33 cellular contexts compared by ENCODE assay signal in the genomic region with DNA sequence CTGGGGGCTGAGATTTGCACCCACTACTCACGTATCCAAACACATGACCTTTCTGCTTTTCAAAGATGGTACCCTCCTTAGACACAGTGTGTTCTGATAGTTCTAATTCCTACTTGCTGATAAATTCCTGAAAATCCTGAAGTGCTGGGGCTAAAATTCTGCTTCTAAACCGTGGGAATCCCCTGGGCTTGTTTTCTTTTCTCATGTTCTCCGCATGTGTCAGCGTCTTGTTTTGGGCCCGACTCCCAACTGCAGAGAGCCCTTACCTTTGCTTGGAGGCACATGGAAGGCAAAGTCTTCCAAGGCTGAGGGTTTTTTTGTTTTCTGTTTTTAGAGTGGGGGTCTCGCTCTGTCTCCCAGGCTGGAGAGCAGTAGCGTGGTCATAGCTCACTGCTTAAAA. TPM values are rescaled to one million over a fixed set of nuclear protein-coding genes. Genes with fewer than 3 reads are reported as not detected.
DNase-seq lines count a peak whose midpoint lies in the region; ATAC-seq, FAIRE-seq and TF ChIP-seq lines count a peak whose summit lies in the region.
"Had no signal": no experiment of that assay in that cellular context is flagged by ENCODE, and none has a peak within 500 bp of the region (broad histone marks: within the 10 kb centered on the region; RNA-seq: fewer than 3 reads in every experiment).

No MANE protein-coding gene starts in this region.

- no peaks in the 10 kb centered on the region for H3K27me3 Mint-ChIP-seq in astrocyte (ENCODE audit: low read depth, unreplicated experiment)
- H3K27me3 Mint-ChIP-seq: activated naive CD8-positive, alpha-beta T cell treated with anti-CD3 and anti-CD28 coated beads for 36 hours had no signal

- H3K4me2 ChIP-seq in astrocyte (ENCODE audit: low read length) = peak overlapping the region; percentile 57
- H3K4me2 ChIP-seq: BLaER1 treated with 17β-estradiol and CSF1 and Interleukin-3, amounts not matched to agents 10 nM and 100 nM had no signal

- no peak overlapping the region for H3K4me3 Mint-ChIP-seq in astrocyte (ENCODE audit: unreplicated experiment)
- H3K4me3 Mint-ChIP-seq: activated naive CD8-positive, alpha-beta T cell treated with anti-CD3 and anti-CD28 coated beads for 36 hours; activated T-cell treated with anti-CD3 and anti-CD28 coated beads, Interleukin-2, amount 50 U/mL, for 24 hours; IgD-negative memory B cell; neural crest cell had no signal

- H3K4me3 ChIP-seq in astrocyte (ENCODE audit: insufficient read depth, low read depth, low read length) (no peak overlapping the region), fibroblast of the aortic adventitia (ENCODE audit: low read depth, low read length) (no peak overlapping the region)
- H3K4me3 ChIP-seq: BLaER1 treated with 17β-estradiol and CSF1 and Interleukin-3, amounts not matched to agents 10 nM and 100 nM; body of pancreas; GM23248; left ventricle myocardium inferior; right lobe of liver; SJCRH30; tibial nerve had no signal

- no peaks in the 10 kb centered on the region for H3K9me3 ChIP-seq in astrocyte (ENCODE audit: insufficient read depth, low read depth, low read length)
- H3K9me3 ChIP-seq: body of pancreas, left ventricle myocardium inferior, right lobe of liver, SJCRH30, tibial nerve had no signal

- H3K9me3 Mint-ChIP-seq in astrocyte (ENCODE audit: unreplicated experiment) = peaks cover 5% of the 10 kb centered on the region
- H3K9me3 Mint-ChIP-seq: activated naive CD8-positive, alpha-beta T cell treated with anti-CD3 and anti-CD28 coated beads for 36 hours; activated T-cell treated with anti-CD3 and anti-CD28 coated beads, Interleukin-2, amount 50 U/mL, for 24 hours had no signal

- no peaks in the 10 kb centered on the region for H3K4me1 Mint-ChIP-seq in astrocyte (ENCODE audit: low read depth, unreplicated experiment)
- H3K4me1 Mint-ChIP-seq: activated naive CD8-positive, alpha-beta T cell treated with anti-CD3 and anti-CD28 coated beads for 36 hours; IgD-negative memory B cell had no signal

- no peak for FAIRE-seq in astrocyte (lab: Jason Lieb, UNC)
- FAIRE-seq: endothelial cell of umbilical vein, islet of Langerhans had no signal

- H3K4me1 ChIP-seq in astrocyte (ENCODE audit: insufficient read depth, low read length) = peaks cover 9% of the 10 kb centered on the region
- H3K4me1 ChIP-seq: body of pancreas, left ventricle myocardium inferior, right lobe of liver, SJCRH30, tibial nerve had no signal

- H3K79me2 ChIP-seq in astrocyte (ENCODE audit: insufficient read depth, low read length) = no peaks in the 10 kb centered on the region

- no peak for ATAC-seq in HG03565 (IDR thresholded peaks at IDR 0.05; ENCODE audit: unreplicated experiment)
- ATAC-seq: body of pancreas, right lobe of liver had no signal

- TF ChIP-seq CTCF in astrocyte (IDR thresholded peaks at IDR 0.05; ENCODE audit: insufficient read depth, low read depth, low read length) (no peak), fibroblast of the aortic adventitia (IDR thresholded peaks at IDR 0.05; ENCODE audit: insufficient read depth, low read length) (no peak)

- H3K27me3 ChIP-seq in astrocyte (ENCODE audit: insufficient read depth, low read length) = no peaks in the 10 kb centered on the region
- H3K27me3 ChIP-seq: BLaER1 treated with 17β-estradiol and CSF1 and Interleukin-3, amounts not matched to agents 10 nM and 100 nM; body of pancreas; right lobe of liver; SJCRH30; tibial nerve had no signal

- H2AFZ ChIP-seq in astrocyte (ENCODE audit: low read depth, low read length) = no peak overlapping the region
- H2AFZ ChIP-seq: GM23248 had no signal

- peak overlapping the region; percentile 44 for H3K27ac ChIP-seq in astrocyte (ENCODE audit: low read depth, low read length)
- H3K27ac ChIP-seq: BLaER1 treated with 17β-estradiol and CSF1 and Interleukin-3, amounts not matched to agents 10 nM and 100 nM; body of pancreas; GM23248; left ventricle myocardium inferior; right lobe of liver; SJCRH30; tibial nerve; VCaP had no signal

- peak; percentile 93 for DNase-seq in EH (ENCODE audit: low read depth)
- peak; percentile 77 for DNase-seq in astrocyte (ENCODE audit: low read depth)
- peak; percentile 65 for DNase-seq in fibroblast of the aortic adventitia (ENCODE audit: low read depth)
- DNase-seq in smooth muscle cell of the brain vasculature (ENCODE audit: low read depth, low spot score) = peak; percentile 33
- DNase-seq in activated CD8-positive, alpha-beta memory T cell treated with anti-CD3 and anti-CD28 coated beads, Interleukin-2, amount 50 U/mL, for 48 hours = no peak
- no peak for DNase-seq in NCI-H82 treated with DMSO at 0.1 percent for 48 hours (lab: John Stamatoyannopoulos, UW; ENCODE audit: unreplicated experiment)
- DNase-seq: activated CD4-positive, alpha-beta T cell treated with anti-CD3 and anti-CD28 coated beads for 4 hours; activated gamma-delta T cell; activated naive CD8-positive, alpha-beta T cell treated with anti-CD3 and anti-CD28 coated beads for 36 hours; activated T-cell treated with anti-CD3 and anti-CD28 coated beads, Interleukin-2, amount 50 U/mL, for 24 hours; body of pancreas; DMS153; GDM1; GM23248; left ventricle myocardium inferior; mesendoderm; NCI-H1092; NCI-H1694; NCI-H510A; posterior cingulate gyrus; right lobe of liver; RPMI8226; SJCRH30; stimulated activated CD4-positive, alpha-beta T cell treated with anti-CD3 and anti-CD28 coated beads, Interleukin-4, amount 100 ng/mL, for 1 hour; SW 1271 had no signal

- H3K36me3 Mint-ChIP-seq in astrocyte (ENCODE audit: low read depth, unreplicated experiment) = no peaks in the 10 kb centered on the region
- H3K36me3 Mint-ChIP-seq: activated naive CD8-positive, alpha-beta T cell treated with anti-CD3 and anti-CD28 coated beads for 36 hours had no signal

- no peaks in the 10 kb centered on the region for H3K36me3 ChIP-seq in astrocyte (ENCODE audit: insufficient read depth, low read length)
- H3K36me3 ChIP-seq: BLaER1 treated with 17β-estradiol and CSF1 and Interleukin-3, amounts not matched to agents 10 nM and 100 nM; left ventricle myocardium inferior; right lobe of liver; SJCRH30; tibial nerve had no signal

- peak overlapping the region; percentile 1 for H3K27ac Mint-ChIP-seq in astrocyte (ENCODE audit: unreplicated experiment)
- H3K27ac Mint-ChIP-seq: activated naive CD8-positive, alpha-beta T cell treated with anti-CD3 and anti-CD28 coated beads for 36 hours; activated T-cell treated with anti-CD3 and anti-CD28 coated beads, Interleukin-2, amount 50 U/mL, for 24 hours; IgD-negative memory B cell had no signal

- H4K20me1 ChIP-seq in astrocyte (ENCODE audit: insufficient read depth, low read length) = no peaks in the 10 kb centered on the region
- H4K20me1 ChIP-seq: BLaER1 treated with 17β-estradiol and CSF1 and Interleukin-3, amounts not matched to agents 10 nM and 100 nM had no signal

- H3K9ac ChIP-seq in astrocyte (ENCODE audit: low read length) = no peak overlapping the region
- H3K9ac ChIP-seq: BLaER1 treated with 17β-estradiol and CSF1 and Interleukin-3, amounts not matched to agents 10 nM and 100 nM; GM23248 had no signal

RNA-seq across cellular contexts. Expression of a gene that starts 27.2 kb away (rescaled TPM):
- 58.8 and 61.9 TPM in 2 replicates for total RNA-seq in astrocyte
- total RNA-seq in fibroblast of the aortic adventitia (ENCODE audit: low replicate concordance) = 13.3 and 91.1 TPM in 2 replicates

Comparison
In these comparisons a context has a peak if more than half of its experiments do, and no peak if none do; other contexts are left out.
1. DNase-seq: peak in EH (single experiment), astrocyte (single experiment), fibroblast of the aortic adventitia (single experiment) and smooth muscle cell of the brain vasculature (single experiment); none in activated CD8-positive, alpha-beta memory T cell treated with anti-CD3 and anti-CD28 coated beads, Interleukin-2, amount 50 U/mL, for 48 hours (single experiment) and NCI-H82 treated with DMSO at 0.1 percent for 48 hours (single experiment).